16 cellular contexts compared by ENCODE assay signal in the genomic region with DNA sequence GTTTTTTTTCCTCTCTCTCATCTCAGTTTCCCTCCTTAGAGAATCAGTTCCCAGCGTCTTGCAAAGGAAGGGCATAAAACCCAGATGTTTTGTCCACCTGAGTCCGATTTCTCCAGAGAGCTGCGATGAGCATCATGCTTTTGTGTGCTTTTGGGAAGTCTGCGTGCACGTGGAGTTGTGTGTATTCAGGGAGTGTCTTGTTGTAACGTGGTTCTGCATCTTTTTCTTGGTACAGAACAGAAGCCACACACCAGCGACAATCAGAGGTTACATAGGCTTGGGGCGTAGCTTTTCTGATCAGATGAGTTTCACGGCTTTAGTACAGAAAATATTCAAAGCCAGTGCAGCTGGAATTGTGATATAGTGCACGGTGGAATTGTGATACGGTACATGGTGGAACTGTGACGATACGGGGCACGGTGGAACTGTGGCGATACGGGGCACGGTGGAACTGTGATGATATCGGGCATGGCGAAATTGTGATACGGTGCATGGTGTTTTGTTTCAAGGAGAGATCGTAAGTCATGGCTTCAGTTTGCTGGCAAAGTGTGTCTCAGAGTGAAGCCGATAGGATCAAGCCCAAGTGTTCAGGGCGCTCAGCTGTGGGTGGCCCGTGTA. TPM values are rescaled to one million over a fixed set of nuclear protein-coding genes. Genes with fewer than 3 reads are reported as not detected.
DNase-seq lines count a peak whose midpoint lies in the region; ATAC-seq and TF ChIP-seq lines count a peak whose summit lies in the region.
"Had no signal": no experiment of that assay in that cellular context is flagged by ENCODE, and none has a peak within 500 bp of the region (broad histone marks: within the 10 kb centered on the region; RNA-seq: fewer than 3 reads in every experiment).

No MANE protein-coding gene starts in this region.

- peak overlapping the region; percentile 2 for H3K9ac ChIP-seq in mammary epithelial cell (ENCODE audit: insufficient read depth, low read length)

- H3K4me3 ChIP-seq in cardiac muscle cell (no peak overlapping the region), mammary epithelial cell (replicated peaks in 1 of 3; ENCODE audit: insufficient read depth in 1 of 3, low read depth in 2 of 3, low read length in 3 of 3) (peak overlapping the region; percentile 9 to 29 (median 24)), mononuclear cell (ENCODE audit: low read length) (peak overlapping the region; percentile 6), upper lobe of left lung (peak overlapping the region in 2 of 4 donors; percentile 15 to 21)

- H3K36me3 ChIP-seq in cardiac muscle cell (no peaks in the 10 kb centered on the region), mammary epithelial cell (ENCODE audit: insufficient read depth, low read length) (peaks cover 4% of the 10 kb centered on the region), upper lobe of left lung (peaks cover 0 to 7% (median 5%) of the 10 kb centered on the region in 4 donors)

- in situ Hi-C loops in mammary epithelial cell (cut with MboI; ENCODE audit: low sequenced_read_pairs in 2 of 2): no loop called here

- peak overlapping the region; percentile 24 for H2AFZ ChIP-seq in mammary epithelial cell (ENCODE audit: low read depth, low read length)

- no TSS peak for BruUV-seq in mammary epithelial cell (replicated peaks; lab: Mats Ljungman, UMichigan)

- DNase-seq in cardiac muscle cell (ENCODE audit: low read depth in 1 of 2, low spot score in 1 of 2) (no peak), left ventricle myocardium superior (no peak), mammary epithelial cell (no peak), upper lobe of left lung (no peak), superior temporal gyrus (ENCODE audit: extremely low spot score) (no peak), putamen (ENCODE audit: low spot score) (no peak)
- DNase-seq: activated CD4-positive, alpha-beta T cell treated with anti-CD3 and anti-CD28 coated beads, Interleukin-2, amount 50 U/mL, for 48 hours; effector CD8-positive, alpha-beta T cell; naive B cell; NCI-H1092; NCI-H748 treated with DMSO at 0.1 percent for 48 hours; stimulated activated CD4-positive, alpha-beta T cell treated with anti-CD3 and anti-CD28 coated beads, Interleukin-2, amount 100 ng/mL, for 24 hours; stimulated activated naive CD8-positive, alpha-beta T cell treated with anti-CD3 and anti-CD28 coated beads, Interleukin-15, amount 100 ng/mL, for 72 hours; SW 1271 had no signal

- no peak for TF ChIP-seq CTCF in cardiac muscle cell (IDR thresholded peaks at IDR 0.05; ENCODE audit: low read depth, low read length)
- TF ChIP-seq CTCF in mammary epithelial cell (conservative IDR thresholded peaks at IDR 0.05 in 1 of 2, IDR thresholded peaks at IDR 0.05 in 1 of 2; ENCODE audit: extremely low read depth in 1 of 2, insufficient read depth in 1 of 2, low read depth in 1 of 2, low read length in 2 of 2): no peak
- no peak for TF ChIP-seq CTCF in upper lobe of left lung (IDR thresholded peaks at IDR 0.05)

- H3K79me2 ChIP-seq in mammary epithelial cell (ENCODE audit: insufficient read depth, low read length): peaks cover 100% of the 10 kb centered on the region

- ATAC-seq in left ventricle myocardium superior (no peak), upper lobe of left lung (ENCODE audit: low FRiP score in 2 of 2) (no peak), GM19324 (IDR thresholded peaks at IDR 0.05; ENCODE audit: low FRiP score, unreplicated experiment) (no peak)
- ATAC-seq: stimulated activated naive CD8-positive, alpha-beta T cell treated with anti-CD3 and anti-CD28 coated beads, Interleukin-15, amount 100 ng/mL, for 72 hours had no signal

- peak overlapping the region; percentile 64 for H3K4me2 ChIP-seq in mammary epithelial cell (ENCODE audit: insufficient read depth, low read depth, low read length)

- no peak for TF ChIP-seq EP300 in upper lobe of left lung (IDR thresholded peaks at IDR 0.05)

- no peaks in the 10 kb centered on the region for H3K9me3 ChIP-seq in cardiac muscle cell (ENCODE audit: low read depth)
- no peaks in the 10 kb centered on the region for H3K9me3 ChIP-seq in mammary epithelial cell (replicated peaks; ENCODE audit: insufficient read depth, low read length)
- no peaks in the 10 kb centered on the region for H3K9me3 ChIP-seq in mononuclear cell (ENCODE audit: low read depth, low read length)
- H3K9me3 ChIP-seq in upper lobe of left lung: no peaks in the 10 kb centered on the region

- H3K27ac ChIP-seq in cardiac muscle cell (peak overlapping the region; percentile 83), mammary epithelial cell (ENCODE audit: insufficient read depth, low read depth, low read length) (peak overlapping the region; percentile 21), upper lobe of left lung (peak overlapping the region in 3 of 4 donors; percentile 35 to 55 (median 37))

- dilution Hi-C loops in mammary epithelial cell (cut with HindIII; ENCODE audit: low sequenced_read_pairs): no loop called here

- CTCF ChIA-PET in mammary epithelial cell (lab: Charles Lee; ENCODE audit: low non-redundant PET): no interaction called here

- intact Hi-C loops in left ventricle myocardium superior (cut with micrococcal nuclease): no loop called here
- intact Hi-C loops in mammary epithelial cell (cut with micrococcal nuclease): loop anchor here (1.0 to 2.0 kb wide), 2 partner anchors 10 to 40 kb away; no protein-coding TSS in a partner anchor

- WGBS in mammary epithelial cell (ENCODE audit: low coverage, missing lambda C conversion rate): 24% methylated on average over 24 of the region's 24 CpGs
- 67 to 70% methylated on average over 24 of the region's 24 CpGs for WGBS in upper lobe of left lung, 2 donors

- no peaks in the 10 kb centered on the region for H3K27me3 ChIP-seq in cardiac muscle cell
- no peaks in the 10 kb centered on the region for H3K27me3 ChIP-seq in mammary epithelial cell (ENCODE audit: insufficient read depth, low read length)
- no peaks in the 10 kb centered on the region for H3K27me3 ChIP-seq in mononuclear cell (ENCODE audit: insufficient read depth, low read length)
- no peaks in the 10 kb centered on the region for H3K27me3 ChIP-seq in upper lobe of left lung

- no peak for TF ChIP-seq POLR2A in upper lobe of left lung (IDR thresholded peaks at IDR 0.05)

- H4K20me1 ChIP-seq in mammary epithelial cell (ENCODE audit: insufficient read depth, low read length): peaks cover 5% of the 10 kb centered on the region

- H3K4me1 ChIP-seq in cardiac muscle cell (ENCODE audit: low read depth) (peaks cover 6% of the 10 kb centered on the region), mammary epithelial cell (ENCODE audit: insufficient read depth, low read length) (peaks cover 17% of the 10 kb centered on the region), mononuclear cell (ENCODE audit: insufficient read depth, low read length) (peaks cover 58% of the 10 kb centered on the region), upper lobe of left lung (peaks cover 41 to 64% (median 51%) of the 10 kb centered on the region in 4 donors)

RNA-seq across cellular contexts. Expression of gene FOXK1, which starts 32.8 kb away (rescaled TPM):
- 26.8 and 55.0 TPM in 2 replicates for total RNA-seq in cardiac muscle cell
- 8.7 and 14.4 TPM in 2 replicates for polyA plus RNA-seq in cardiac muscle cell
- 17.7 TPM for total RNA-seq in left ventricle myocardium superior
- total RNA-seq in mammary epithelial cell: 10 to 100 TPM; 32.7 to 48.2 TPM
- 10.2 TPM for polyA plus RNA-seq in mammary epithelial cell
- polyA minus RNA-seq in mammary epithelial cell: 46.5 TPM
- 41.5 TPM for total RNA-seq in mononuclear cell
- 10 to 100 TPM; 25.1 to 40.7 (median 34.1) TPM for total RNA-seq in upper lobe of left lung

Comparison
In these comparisons a context has a peak if more than half of its experiments do, and no peak if none do; other contexts are left out.
1. H3K27ac ChIP-seq: peak in every context shown above with its lines; median percentile 83 in cardiac muscle cell; 37 in upper lobe of left lung; 21 in mammary epithelial cell.